ENCODE assay signal across 13 cellular contexts in the genomic region with DNA sequence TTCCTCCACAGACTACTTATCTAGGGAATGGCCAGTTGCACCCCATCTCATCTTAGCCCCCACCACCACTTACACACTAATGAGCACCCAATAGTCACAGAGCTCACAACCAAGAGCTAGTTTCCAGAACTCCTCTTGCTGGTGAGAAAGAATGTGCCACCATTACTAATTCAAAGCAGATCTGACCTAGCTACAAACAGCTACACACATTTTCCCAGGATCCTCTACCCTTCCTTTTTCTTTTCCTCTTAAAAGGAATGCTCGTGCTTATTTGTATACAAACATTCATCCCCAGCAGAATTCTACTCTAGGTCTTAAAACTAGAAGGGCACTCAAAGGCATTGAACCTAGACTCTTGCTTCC.
A peak's percentile ranks its signal among the peaks of the same experiment; 100 is the strongest.
DNase-seq lines count a peak whose midpoint lies in the region; TF ChIP-seq lines count a peak whose summit lies in the region.
"Had no signal": no experiment of that assay in that cellular context is flagged by ENCODE, and none has a peak within 500 bp of the region (broad histone marks: within the 10 kb centered on the region; RNA-seq: fewer than 3 reads in every experiment).

No MANE protein-coding gene starts in this region.

- no peaks in the 10 kb centered on the region for H3K9me3 ChIP-seq in prostate gland
- H3K9me3 ChIP-seq: heart left ventricle had no signal

- intact Hi-C loops in dorsolateral prefrontal cortex (cut with DNase I): no loop called here
- intact Hi-C loops in prostate gland (cut with DNase I): no loop called here

- CTCF ChIA-PET in RWPE1 (lab: Yijun Ruan, JAX): interaction anchor here (0.6 kb wide), 3 partner anchors 12 to 386 kb away, joined by 3 to 4 read pairs (median 3); no protein-coding TSS in a partner anchor

- H3K4me3 ChIP-seq in dorsolateral prefrontal cortex (no peak overlapping the region), prostate gland (no peak overlapping the region)
- H3K4me3 ChIP-seq: heart left ventricle, neural progenitor cell had no signal

- DNase-seq in AG08396 (ENCODE audit: low spot score) (peak; percentile 12), RWPE1 (ENCODE audit: low spot score) (no peak), dorsolateral prefrontal cortex (no peak), prostate gland (ENCODE audit: low spot score) (no peak), GDM1 (lab: John Stamatoyannopoulos, UW) (no peak), NCI-H524 treated with DMSO at 0.1 percent for 48 hours (lab: John Stamatoyannopoulos, UW) (no peak), dedifferentiated amniotic fluid mesenchymal stem cell (ENCODE audit: extremely low spot score) (no peak)
- DNase-seq in activated CD8-positive, alpha-beta memory T cell treated with anti-CD3 and anti-CD28 coated beads, Interleukin-2, amount 50 U/mL, for 4 hours: no peak
- DNase-seq: AML-193; effector memory CD8-positive, alpha-beta T cell; KBM-7 had no signal

- no peak for TF ChIP-seq POLR2A in prostate gland (IDR thresholded peaks at IDR 0.05)

- POLR2A ChIA-PET in RWPE1 (lab: Yijun Ruan, JAX; ENCODE audit: low non-redundant PET): interaction anchor here (0.7 kb wide), 1 partner anchor 13 kb away, joined by 4 read pairs; no protein-coding TSS in a partner anchor

- peaks cover 16% of the 10 kb centered on the region for H3K4me1 ChIP-seq in prostate gland (replicated peaks)
- H3K4me1 ChIP-seq: neural progenitor cell had no signal

- H3K36me3 ChIP-seq in prostate gland: no peaks in the 10 kb centered on the region
- H3K36me3 ChIP-seq: heart left ventricle, neural progenitor cell had no signal

- TF ChIP-seq CTCF in RWPE1 (conservative IDR thresholded peaks at IDR 0.05; ENCODE audit: low read depth) (no peak), dorsolateral prefrontal cortex (IDR thresholded peaks at IDR 0.05 in 54 of 56, conservative IDR thresholded peaks at IDR 0.05 in 2 of 56; ENCODE audit: low read depth in 1 of 56, partially characterized antibody in 56 of 56) (no peak), prostate gland (IDR thresholded peaks at IDR 0.05) (no peak)

- WGBS in prostate gland: 38% methylated on average over 1 of the region's 1 CpG

- H3K27ac ChIP-seq in RWPE1 (peak overlapping the region; percentile 61; the same call in 1 of the 2 replicates), dorsolateral prefrontal cortex (peak overlapping the region in 45 of 59 donors; percentile 7 to 89 (median 64)), prostate gland (peak overlapping the region; percentile 53 to 61)
- H3K27ac ChIP-seq: neural progenitor cell had no signal

- H3K27me3 ChIP-seq in dorsolateral prefrontal cortex: no peaks in the 10 kb centered on the region
- no peaks in the 10 kb centered on the region for H3K27me3 ChIP-seq in prostate gland (replicated peaks; ENCODE audit: insufficient read depth)
- H3K27me3 ChIP-seq: heart left ventricle, neural progenitor cell had no signal
